In genomic region chr16:13883266-13883665, GRCh38 we compare ENCODE assay signal across 27 cellular contexts.
"Had no signal": no experiment of that assay in that cellular context is flagged by ENCODE, and none has a peak within 500 bp of the region (broad histone marks: within the 10 kb centered on the region; RNA-seq: fewer than 3 reads in every experiment).

No MANE protein-coding gene starts in this region.

- H3K27ac ChIP-seq: cardiac muscle cell, colonic mucosa, heart left ventricle, lower lobe of right lung, pancreas, psoas muscle, sigmoid colon, stomach, suprapubic skin, tibial artery, upper lobe of right lung, VCaP had no signal

- H3K4me3 ChIP-seq: cardiac muscle cell, colonic mucosa, heart left ventricle, lower lobe of right lung, pancreas, psoas muscle, sigmoid colon, stomach, suprapubic skin, tibial artery, upper lobe of right lung had no signal

- ATAC-seq: heart left ventricle; left lobe of liver; lower lobe of right lung; naive thymus-derived CD8-positive, alpha-beta T cell; pancreas; psoas muscle; stimulated activated naive B cell treated with anti-CD40 and anti-IgM and Interleukin-4, amounts not matched to agents 10 μg/mL and 1 μg/mL and 100 μg/mL, for 72 hours; upper lobe of right lung had no signal

- DNase-seq: activated CD4-positive, alpha-beta T cell treated with anti-CD3 and anti-CD28 coated beads for 4 hours; activated CD4-positive, alpha-beta T cell treated with anti-CD3 and anti-CD28 coated beads, Interleukin-2, amount 50 U/mL, for 48 hours; activated CD8-positive, alpha-beta memory T cell treated with anti-CD3 and anti-CD28 coated beads for 24 hours; activated effector memory CD4-positive, alpha-beta T cell treated with Interleukin-2 at 50 U/mL for 16 hours; activated naive CD4-positive, alpha-beta T cell treated with Interleukin-2 at 50 U/mL for 16 hours; anterior cingulate cortex; cerebellar nuclear complex; colonic mucosa; effector CD8-positive, alpha-beta T cell; heart left ventricle; kidney glomerular epithelial cell; lower lobe of right lung; mesenchymal stem cell; naive thymus-derived CD8-positive, alpha-beta T cell; nucleus accumbens; pancreas; psoas muscle; sigmoid colon; small intestine; stimulated activated naive B cell treated with anti-CD40 and anti-IgM and Interleukin-4, amounts not matched to agents 10 μg/mL and 1 μg/mL and 100 μg/mL, for 72 hours; stomach; tibial artery; upper lobe of right lung had no signal

- H3K9me3 ChIP-seq: colonic mucosa, lower lobe of right lung, pancreas, psoas muscle, sigmoid colon, suprapubic skin, tibial artery, upper lobe of right lung had no signal

- H3K4me1 ChIP-seq: colonic mucosa, heart left ventricle, lower lobe of right lung, pancreas, psoas muscle, sigmoid colon, suprapubic skin, tibial artery, upper lobe of right lung had no signal

- H3K27me3 ChIP-seq: cardiac muscle cell, colonic mucosa, pancreas, sigmoid colon, stomach, tibial artery, upper lobe of right lung had no signal

- H3K36me3 ChIP-seq: cardiac muscle cell, colonic mucosa, heart left ventricle, lower lobe of right lung, pancreas, sigmoid colon, stomach, suprapubic skin, tibial artery, upper lobe of right lung had no signal
